ENCODE assay signal across 33 cellular contexts in the genomic region with DNA sequence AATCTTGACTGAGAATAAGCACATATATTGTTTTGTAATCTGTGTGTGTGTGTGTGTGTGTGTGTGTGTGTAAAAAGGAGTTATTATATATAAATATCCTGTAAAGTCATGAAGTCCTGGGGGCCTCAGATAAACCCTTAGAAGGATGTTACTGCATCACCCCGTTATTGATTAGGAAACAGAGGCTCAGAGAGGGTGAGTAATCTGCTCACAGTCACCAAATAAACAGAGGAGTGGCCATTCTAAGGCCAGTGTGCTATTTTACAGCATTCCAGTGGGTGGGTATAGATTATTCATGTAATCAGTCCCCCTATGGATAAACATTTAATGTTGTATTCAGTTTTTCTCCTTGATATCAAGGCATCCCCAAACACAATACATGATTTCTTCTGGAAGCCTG.
"Had no signal": no experiment of that assay in that cellular context is flagged by ENCODE, and none has a peak within 500 bp of the region (broad histone marks: within the 10 kb centered on the region; RNA-seq: fewer than 3 reads in every experiment).

No MANE protein-coding gene starts in this region.

- H3K9me3 ChIP-seq: psoas muscle, sigmoid colon, stomach, thyroid gland, upper lobe of left lung, vagina had no signal

- H3K9ac ChIP-seq: parathyroid adenoma had no signal

- H3K9me3 Mint-ChIP-seq: activated CD4-positive, alpha-beta memory T cell treated with anti-CD3 and anti-CD28 coated beads, Interleukin-2, amount 10 ng/mL, durations not matched to agents 7 days and 5 days; activated CD4-positive, alpha-beta T cell treated with anti-CD3 and anti-CD28 coated beads, Interleukin-2, amount 10 ng/mL, durations not matched to agents 7 days and 5 days; activated naive CD4-positive, alpha-beta T cell treated with anti-CD3 and anti-CD28 coated beads, Interleukin-2, amount 10 ng/mL, durations not matched to agents 7 days and 5 days; activated naive CD8-positive, alpha-beta T cell treated with anti-CD3 and anti-CD28 coated beads, Interleukin-2, amount 10 ng/mL, durations not matched to agents 7 days and 5 days; activated T-cell treated with anti-CD3 and anti-CD28 coated beads, Interleukin-2, amount 50 U/mL, for 24 hours; effector memory CD8-positive, alpha-beta T cell; naive B cell; nephron progenitor cell; stimulated activated naive B cell treated with anti-CD40 and anti-IgM and Interleukin-4, amounts not matched to agents 10 μg/mL and 1 μg/mL and 100 μg/mL, for 72 hours; WTC11 had no signal

- H3K36me3 ChIP-seq: brain microvascular endothelial cell, sigmoid colon, stomach, thyroid gland, upper lobe of left lung, vagina had no signal

- DNase-seq: activated CD4-positive, alpha-beta memory T cell treated with anti-CD3 and anti-CD28 coated beads, Interleukin-2, amount 10 ng/mL, durations not matched to agents 7 days and 5 days; activated CD4-positive, alpha-beta T cell treated with anti-CD3 and anti-CD28 coated beads for 1 hour; activated CD4-positive, alpha-beta T cell treated with anti-CD3 and anti-CD28 coated beads, Interleukin-2, amount 10 ng/mL, durations not matched to agents 7 days and 5 days; activated CD8-positive, alpha-beta memory T cell treated with anti-CD3 and anti-CD28 coated beads, Interleukin-2, amount 50 U/mL, for 48 hours; activated gamma-delta T cell; activated naive CD4-positive, alpha-beta T cell treated with anti-CD3 and anti-CD28 coated beads, Interleukin-2, amount 10 ng/mL, durations not matched to agents 7 days and 5 days; activated naive CD8-positive, alpha-beta T cell treated with anti-CD3 and anti-CD28 coated beads, Interleukin-2, amount 10 ng/mL, durations not matched to agents 7 days and 5 days; activated T-cell treated with anti-CD3 and anti-CD28 coated beads, Interleukin-2, amount 50 U/mL, for 24 hours; amniotic stem cell; brain microvascular endothelial cell; caudate nucleus; cortex of kidney; effector memory CD8-positive, alpha-beta T cell; foreskin keratinocyte; hippocampal formation; left cardiac atrium; left ventricle myocardium superior; naive B cell; nephron progenitor cell; nucleus accumbens; psoas muscle; sigmoid colon; stimulated activated CD4-positive, alpha-beta T cell treated with anti-CD3 and anti-CD28 coated beads, Interleukin-15, amount 100 ng/mL, for 24 hours; stimulated activated CD4-positive, alpha-beta T cell treated with anti-CD3 and anti-CD28 coated beads, Interleukin-2, amount 100 ng/mL, for 24 hours; stimulated activated naive B cell treated with anti-CD40 and anti-IgM and Interleukin-4, amounts not matched to agents 10 μg/mL and 1 μg/mL and 100 μg/mL, for 72 hours; stomach; T-helper 17 cell; T1000; thyroid gland had no signal

- H3K4me3 Mint-ChIP-seq: activated CD4-positive, alpha-beta memory T cell treated with anti-CD3 and anti-CD28 coated beads, Interleukin-2, amount 10 ng/mL, durations not matched to agents 7 days and 5 days; activated CD4-positive, alpha-beta T cell treated with anti-CD3 and anti-CD28 coated beads, Interleukin-2, amount 10 ng/mL, durations not matched to agents 7 days and 5 days; activated naive CD4-positive, alpha-beta T cell treated with anti-CD3 and anti-CD28 coated beads, Interleukin-2, amount 10 ng/mL, durations not matched to agents 7 days and 5 days; activated naive CD8-positive, alpha-beta T cell treated with anti-CD3 and anti-CD28 coated beads, Interleukin-2, amount 10 ng/mL, durations not matched to agents 7 days and 5 days; activated T-cell treated with anti-CD3 and anti-CD28 coated beads, Interleukin-2, amount 50 U/mL, for 24 hours; effector memory CD8-positive, alpha-beta T cell; naive B cell; nephron progenitor cell; stimulated activated naive B cell treated with anti-CD40 and anti-IgM and Interleukin-4, amounts not matched to agents 10 μg/mL and 1 μg/mL and 100 μg/mL, for 72 hours; T-helper 17 cell; WTC11 had no signal

- H3K4me1 Mint-ChIP-seq: activated naive CD4-positive, alpha-beta T cell treated with anti-CD3 and anti-CD28 coated beads, Interleukin-2, amount 10 ng/mL, durations not matched to agents 7 days and 5 days had no signal

- H3K36me3 Mint-ChIP-seq: activated naive CD4-positive, alpha-beta T cell treated with anti-CD3 and anti-CD28 coated beads, Interleukin-2, amount 10 ng/mL, durations not matched to agents 7 days and 5 days; activated naive CD8-positive, alpha-beta T cell treated with anti-CD3 and anti-CD28 coated beads, Interleukin-2, amount 10 ng/mL, durations not matched to agents 7 days and 5 days; naive B cell; stimulated activated naive B cell treated with anti-CD40 and anti-IgM and Interleukin-4, amounts not matched to agents 10 μg/mL and 1 μg/mL and 100 μg/mL, for 72 hours; WTC11 had no signal

- H3K4me3 ChIP-seq: psoas muscle, sigmoid colon, stomach, thyroid gland, upper lobe of left lung, vagina had no signal

- H3K27ac ChIP-seq: brain microvascular endothelial cell, foreskin keratinocyte, parathyroid adenoma, psoas muscle, sigmoid colon, stomach, thyroid gland, upper lobe of left lung, vagina had no signal

- H3K27ac Mint-ChIP-seq: activated CD4-positive, alpha-beta memory T cell treated with anti-CD3 and anti-CD28 coated beads, Interleukin-2, amount 10 ng/mL, durations not matched to agents 7 days and 5 days; activated CD4-positive, alpha-beta T cell treated with anti-CD3 and anti-CD28 coated beads, Interleukin-2, amount 10 ng/mL, durations not matched to agents 7 days and 5 days; activated naive CD4-positive, alpha-beta T cell treated with anti-CD3 and anti-CD28 coated beads, Interleukin-2, amount 10 ng/mL, durations not matched to agents 7 days and 5 days; activated naive CD8-positive, alpha-beta T cell treated with anti-CD3 and anti-CD28 coated beads, Interleukin-2, amount 10 ng/mL, durations not matched to agents 7 days and 5 days; activated T-cell treated with anti-CD3 and anti-CD28 coated beads, Interleukin-2, amount 50 U/mL, for 24 hours; effector memory CD8-positive, alpha-beta T cell; naive B cell; nephron progenitor cell; stimulated activated naive B cell treated with anti-CD40 and anti-IgM and Interleukin-4, amounts not matched to agents 10 μg/mL and 1 μg/mL and 100 μg/mL, for 72 hours; T-helper 17 cell; WTC11 had no signal

- H3K79me2 ChIP-seq: parathyroid adenoma had no signal

- H3K27me3 ChIP-seq: foreskin keratinocyte, stomach, thyroid gland, upper lobe of left lung, vagina had no signal

- H3K4me1 ChIP-seq: foreskin keratinocyte had no signal
